In the genomic region with DNA sequence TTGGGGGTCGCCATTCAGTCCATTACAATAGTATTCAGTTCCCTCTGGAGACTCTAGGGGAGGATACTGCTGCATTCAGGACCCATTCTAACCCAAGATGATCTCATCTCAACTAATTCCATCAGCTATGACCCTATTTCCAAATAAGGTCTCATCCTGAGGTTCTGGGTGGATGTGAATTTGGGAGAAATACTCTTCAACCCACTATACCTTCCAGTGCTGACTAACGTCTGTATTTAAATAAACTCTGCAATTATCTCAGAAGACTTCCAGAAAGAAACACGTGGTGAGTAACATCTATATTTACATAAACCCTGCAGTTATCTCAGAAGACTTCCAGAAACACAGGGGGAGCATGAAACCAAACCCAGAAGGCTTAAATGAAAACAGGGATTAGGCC, we compare ENCODE assay signal across 22 cellular contexts.
DNase-seq lines count a peak whose midpoint lies in the region; ATAC-seq and TF ChIP-seq lines count a peak whose summit lies in the region.
"Had no signal": no experiment of that assay in that cellular context is flagged by ENCODE, and none has a peak within 500 bp of the region (broad histone marks: within the 10 kb centered on the region; RNA-seq: fewer than 3 reads in every experiment).

No MANE protein-coding gene starts in this region.

- H3K36me3 Mint-ChIP-seq in endodermal cell (ENCODE audit: low read depth): no peaks in the 10 kb centered on the region
- H3K36me3 Mint-ChIP-seq: CD14-positive monocyte; CD8-positive, alpha-beta memory T cell had no signal

- peak overlapping the region; percentile 91; the same call in 1 of the 2 replicates for H2BK20ac ChIP-seq in IMR-90 (ENCODE audit: low read depth, low read length)

- H4K20me1 ChIP-seq in IMR-90 (ENCODE audit: insufficient read depth, low read length): no peaks in the 10 kb centered on the region
- H4K20me1 ChIP-seq: BLaER1 treated with 17β-estradiol and CSF1 and Interleukin-3, amounts not matched to agents 10 nM and 100 nM had no signal

- DNase-seq in AG04450 (ENCODE audit: low read depth, low spot score) (peak; percentile 37), ELR (ENCODE audit: low read depth) (peak; percentile 27), IMR-90 (peak; percentile 86), endodermal cell (no peak), NCI-H2171 (lab: John Stamatoyannopoulos, UW) (no peak)
- DNase-seq: AML-193; BE2C; Calu3; CD4-positive, alpha-beta T cell; CD8-positive, alpha-beta memory T cell; COR-L47; DMS53; DMS79 treated with DMSO at 0.1 percent for 48 hours; GM23248; H9 had no signal

- 0 out of 4 replicates have a peak overlapping the region, but pooled peaks of 1 of the 2 experiments have one; percentile 34 for H4K8ac ChIP-seq in IMR-90 (ENCODE audit: low read depth in 2 of 2, low read length in 2 of 2)

- H3K9ac ChIP-seq in IMR-90 (ENCODE audit: low read depth, low read length) (no peak overlapping the region), endodermal cell (ENCODE audit: extremely low read depth, low read length, poor library complexity, severe bottlenecking) (no peak overlapping the region)
- H3K9ac ChIP-seq: BLaER1 treated with 17β-estradiol and CSF1 and Interleukin-3, amounts not matched to agents 10 nM and 100 nM; GM23248 had no signal

- H3K18ac ChIP-seq in IMR-90 (ENCODE audit: low read depth, low read length): peak overlapping the region; percentile 47; the same call in 1 of the 2 replicates

- dilution Hi-C loops in IMR-90 (cut with HindIII; ENCODE audit: low sequenced_read_pairs, unreplicated experiment): no loop called here

- TF ChIP-seq POLR2A in IMR-90 (IDR thresholded peaks at IDR 0.05; ENCODE audit: low read depth, low read length): no peak

- peak; percentile 35; the same call in 1 of the 2 replicates for TF ChIP-seq RAD21 in IMR-90 (IDR thresholded peaks at IDR 0.05; ENCODE audit: low read length)

- H3K27ac ChIP-seq in AG04450 (ENCODE audit: low read depth, low read length) (no peak overlapping the region), IMR-90 (ENCODE audit: insufficient read depth, low read length) (peak overlapping the region; percentile 69; the same call in 1 of the 2 replicates), endodermal cell (ENCODE audit: low read depth, low read length) (no peak overlapping the region)
- H3K27ac ChIP-seq: 22Rv1; BLaER1 treated with 17β-estradiol and CSF1 and Interleukin-3, amounts not matched to agents 10 nM and 100 nM; GM23248 had no signal

- no CpG with 5 or more reads among the region's 3 CpGs for WGBS in IMR-90 (ENCODE audit: extremely low coverage in 2 of 2, insufficient read length in 1 of 2), 2 experiments
- 77 to 83% methylated on average over 1 to 2 of the region's 3 CpGs for WGBS in endodermal cell (ENCODE audit: insufficient coverage in 1 of 2, insufficient read length in 1 of 2), 2 experiments

- BruUV-seq in IMR-90 (replicated peaks; lab: Mats Ljungman, UMichigan): no TSS peak

- TF ChIP-seq CTCF in AG04450 (IDR thresholded peaks at IDR 0.05; ENCODE audit: low read depth, low read length) (peak; percentile 29; the same call in 1 of the 2 replicates), IMR-90 (conservative IDR thresholded peaks at IDR 0.05; ENCODE audit: low read depth, low read length) (peak; percentile 19; the same call in 1 of the 2 replicates), endodermal cell (conservative IDR thresholded peaks at IDR 0.05) (peak; percentile 24)

- POLR2A ChIA-PET in AG04450 (lab: Yijun Ruan, JAX): no interaction called here
- POLR2A ChIA-PET in IMR-90 (lab: Charles Lee; ENCODE audit: unreplicated experiment): no interaction called here

- intact Hi-C loops in IMR-90 (cut with micrococcal nuclease): no loop called here

- peak overlapping the region; percentile 76; the same call in 1 of the 2 replicates for H3K4ac ChIP-seq in IMR-90 (ENCODE audit: low read depth, low read length)

- no peaks in the 10 kb centered on the region for H3K27me3 ChIP-seq in AG04450 (ENCODE audit: control insufficient read depth, insufficient read depth, low read length)
- H3K27me3 ChIP-seq in IMR-90 (ENCODE audit: control insufficient read depth, insufficient read depth, low read length): no peaks in the 10 kb centered on the region
- no peaks in the 10 kb centered on the region for H3K27me3 ChIP-seq in endodermal cell (ENCODE audit: control insufficient read depth, insufficient read depth, low read length, poor library complexity, severe bottlenecking)
- H3K27me3 ChIP-seq: BE2C; BLaER1 treated with 17β-estradiol and CSF1 and Interleukin-3, amounts not matched to agents 10 nM and 100 nM had no signal

- peak; percentile 92 for ATAC-seq in IMR-90 (ENCODE audit: low read depth)
- no peak for ATAC-seq in GM18858 (IDR thresholded peaks at IDR 0.05; ENCODE audit: unreplicated experiment)
- no peak for ATAC-seq in GM19452 (IDR thresholded peaks at IDR 0.05; ENCODE audit: unreplicated experiment)
- ATAC-seq in GM19455 (IDR thresholded peaks at IDR 0.05; ENCODE audit: unreplicated experiment): no peak
- ATAC-seq: HCT116 had no signal

- no peak overlapping the region for H2BK15ac ChIP-seq in IMR-90 (ENCODE audit: low read depth, low read length)

- no peak overlapping the region for H4K91ac ChIP-seq in IMR-90 (ENCODE audit: insufficient read depth, low read depth, low read length)

- no peak overlapping the region for H3K4me2 ChIP-seq in IMR-90 (ENCODE audit: low read depth, low read length)
- H3K4me2 ChIP-seq: BLaER1 treated with 17β-estradiol and CSF1 and Interleukin-3, amounts not matched to agents 10 nM and 100 nM had no signal

- H3K4me3 ChIP-seq in AG04450 (ENCODE audit: low read depth, low read length): no peak overlapping the region
- no peak overlapping the region for H3K4me3 ChIP-seq in IMR-90 (ENCODE audit: insufficient read depth, low read depth, low read length)
- H3K4me3 ChIP-seq in endodermal cell (ENCODE audit: low read length): no peak overlapping the region
- H3K4me3 ChIP-seq: BLaER1 treated with 17β-estradiol and CSF1 and Interleukin-3, amounts not matched to agents 10 nM and 100 nM; GM23248 had no signal

- CTCF ChIA-PET in AG04450 (lab: Charles Lee): no interaction called here
- CTCF ChIA-PET in IMR-90 (lab: Yijun Ruan, JAX): no interaction called here

- no peaks in the 10 kb centered on the region for H3K9me1 ChIP-seq in IMR-90 (ENCODE audit: insufficient read depth, low read length)

- H3K4me3 Mint-ChIP-seq in endodermal cell: no peak overlapping the region
- H3K4me3 Mint-ChIP-seq: CD14-positive monocyte; CD4-positive, alpha-beta T cell; CD8-positive, alpha-beta memory T cell; H9 had no signal

- H3K9me3 Mint-ChIP-seq in endodermal cell: no peaks in the 10 kb centered on the region
- H3K9me3 Mint-ChIP-seq: H9 had no signal

- no peak overlapping the region for H3K56ac ChIP-seq in IMR-90 (ENCODE audit: extremely low read depth, insufficient read depth, low read length)

- no peak overlapping the region for H4K5ac ChIP-seq in IMR-90 (ENCODE audit: low read depth, low read length)

- H2BK5ac ChIP-seq in IMR-90 (ENCODE audit: low read depth, low read length, poor library complexity, severe bottlenecking): peak overlapping the region; percentile 59

- H2AK5ac ChIP-seq in IMR-90 (ENCODE audit: low read depth, low read length): no peak overlapping the region

- peaks cover 3% of the 10 kb centered on the region for H3K4me1 Mint-ChIP-seq in endodermal cell
- H3K4me1 Mint-ChIP-seq: CD14-positive monocyte; CD8-positive, alpha-beta memory T cell had no signal

- in situ Hi-C loops in IMR-90 (cut with MboI; ENCODE audit: low sequenced_read_pairs): no loop called here

- H3K9me3 ChIP-seq in AG04450 (ENCODE audit: control insufficient read depth, insufficient read depth, low read length): no peaks in the 10 kb centered on the region
- no peaks in the 10 kb centered on the region for H3K9me3 ChIP-seq in IMR-90 (ENCODE audit: control insufficient read depth, insufficient read depth, low read length)
- H3K9me3 ChIP-seq in endodermal cell (ENCODE audit: control insufficient read depth, low read length): no peaks in the 10 kb centered on the region
- H3K9me3 ChIP-seq: BE2C; BLaER1 treated with 17β-estradiol and CSF1 and Interleukin-3, amounts not matched to agents 10 nM and 100 nM had no signal

- no peak overlapping the region for H3K23ac ChIP-seq in IMR-90 (ENCODE audit: low read depth, low read length)

- no peaks in the 10 kb centered on the region for H3K36me3 ChIP-seq in IMR-90 (ENCODE audit: control insufficient read depth, insufficient read depth, low read length)
- H3K36me3 ChIP-seq in endodermal cell (ENCODE audit: control insufficient read depth, insufficient read depth, low read length): no peaks in the 10 kb centered on the region
- H3K36me3 ChIP-seq: BE2C; BLaER1 treated with 17β-estradiol and CSF1 and Interleukin-3, amounts not matched to agents 10 nM and 100 nM had no signal

- H2AK9ac ChIP-seq in IMR-90 (replicated peaks; ENCODE audit: low read depth, low read length, poor library complexity): no peak overlapping the region

- H3K27me3 Mint-ChIP-seq in endodermal cell (ENCODE audit: insufficient read depth): peaks cover 8% of the 10 kb centered on the region
- H3K27me3 Mint-ChIP-seq: CD4-positive, alpha-beta T cell; CD8-positive, alpha-beta memory T cell had no signal

- H3K4me1 ChIP-seq in IMR-90 (ENCODE audit: control insufficient read depth, insufficient read depth, low read length) (no peaks in the 10 kb centered on the region), endodermal cell (ENCODE audit: control insufficient read depth, insufficient read depth, low read length) (no peaks in the 10 kb centered on the region)
- H3K4me1 ChIP-seq: BE2C; BLaER1 treated with 17β-estradiol and CSF1 and Interleukin-3, amounts not matched to agents 10 nM and 100 nM had no signal

- H3K27ac Mint-ChIP-seq in endodermal cell: no peak overlapping the region
- H3K27ac Mint-ChIP-seq: CD14-positive monocyte; CD4-positive, alpha-beta T cell; CD8-positive, alpha-beta memory T cell; H9 had no signal

- no peak overlapping the region for H2AFZ ChIP-seq in IMR-90 (replicated peaks; ENCODE audit: low read length, poor library complexity)
- H2AFZ ChIP-seq: GM23248 had no signal

- H2BK120ac ChIP-seq in IMR-90 (ENCODE audit: low read depth, low read length): peak overlapping the region; percentile 79; the same call in 1 of the 2 replicates

- H3K14ac ChIP-seq in IMR-90 (replicated peaks; ENCODE audit: low read depth, low read length): peak overlapping the region; percentile 61; the same call in 1 of the 2 replicates

- no peaks in the 10 kb centered on the region for H3K79me1 ChIP-seq in IMR-90 (ENCODE audit: low read depth in 1 of 2, low read length in 2 of 2)

TF ChIP-seq in IMR-90, 13 proteins besides CTCF, POLR2A, EP300 and RAD21 (continues in another document):
- no peak for TF ChIP-seq RCOR1 (IDR thresholded peaks at IDR 0.05; ENCODE audit: insufficient replicate concordance, low read length)
- TF ChIP-seq, protein P1, sequence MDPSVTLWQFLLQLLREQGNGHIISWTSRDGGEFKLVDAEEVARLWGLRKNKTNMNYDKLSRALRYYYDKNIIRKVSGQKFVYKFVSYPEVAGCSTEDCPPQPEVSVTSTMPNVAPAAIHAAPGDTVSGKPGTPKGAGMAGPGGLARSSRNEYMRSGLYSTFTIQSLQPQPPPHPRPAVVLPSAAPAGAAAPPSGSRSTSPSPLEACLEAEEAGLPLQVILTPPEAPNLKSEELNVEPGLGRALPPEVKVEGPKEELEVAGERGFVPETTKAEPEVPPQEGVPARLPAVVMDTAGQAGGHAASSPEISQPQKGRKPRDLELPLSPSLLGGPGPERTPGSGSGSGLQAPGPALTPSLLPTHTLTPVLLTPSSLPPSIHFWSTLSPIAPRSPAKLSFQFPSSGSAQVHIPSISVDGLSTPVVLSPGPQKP (IDR thresholded peaks at IDR 0.05; ENCODE audit: borderline replicate concordance, low read depth, low read length): no peak

Comparison
In these comparisons a context has a peak if more than half of its experiments do, and no peak if none do; other contexts are left out.
1. DNase-seq: peak in AG04450 (single experiment), ELR (single experiment) and IMR-90 (single experiment); none in endodermal cell (single experiment) and NCI-H2171 (single experiment).
2. Peak in every context shown above with its lines, with median percentiles within 50 percentile points of each other: CTCF ChIP-seq.